ENCODE assay signal across 8 cellular contexts in the genomic region with DNA sequence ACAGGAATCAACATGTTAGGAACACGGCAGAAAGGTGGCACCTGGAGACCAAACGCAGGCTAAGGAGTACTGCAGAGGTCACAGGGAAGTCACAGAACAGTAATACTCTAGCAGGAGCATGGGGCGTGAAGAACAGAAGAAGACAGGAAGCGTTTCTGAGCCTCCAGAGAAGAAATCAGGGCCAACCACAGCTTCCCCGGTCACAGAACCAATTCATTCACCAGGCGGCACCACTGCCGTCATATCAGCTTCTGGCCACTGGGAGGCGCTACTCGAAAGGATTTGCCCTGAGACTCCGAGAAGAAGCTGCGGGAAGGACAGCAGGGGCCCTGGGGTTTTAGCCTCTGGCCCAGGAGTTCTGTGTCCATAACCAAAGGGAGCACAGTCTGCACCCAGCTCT.
DNase-seq lines count a peak whose midpoint lies in the region; ATAC-seq and TF ChIP-seq lines count a peak whose summit lies in the region.

No MANE protein-coding gene starts in this region.

- H3K9me3 Mint-ChIP-seq in activated CD8-positive, alpha-beta T cell treated with anti-CD3 and anti-CD28 coated beads for 36 hours, result no peaks in the 10 kb centered on the region
- H3K9me3 Mint-ChIP-seq in type B pancreatic cell, result no peaks in the 10 kb centered on the region

- H3K4me3 ChIP-seq in epithelial cell of proximal tubule (ENCODE audit: low read depth, low read length) (no peak overlapping the region), osteoblast (ENCODE audit: insufficient read depth, low read length) (no peak overlapping the region)

- H2AFZ ChIP-seq in osteoblast (ENCODE audit: low read length), result no peak overlapping the region

- intact Hi-C loops in activated CD8-positive, alpha-beta T cell treated with anti-CD3 and anti-CD28 coated beads for 36 hours (cut with micrococcal nuclease), result loop anchor here (5.0 kb wide), 1 partner anchor 309 kb away; no protein-coding TSS in a partner anchor

- H3K27me3 Mint-ChIP-seq in activated CD8-positive, alpha-beta T cell treated with anti-CD3 and anti-CD28 coated beads for 36 hours, result no peaks in the 10 kb centered on the region
- H3K27me3 Mint-ChIP-seq in type B pancreatic cell, result peaks cover 2% of the 10 kb centered on the region

- H3K79me2 ChIP-seq in osteoblast (ENCODE audit: insufficient read depth, low read length), result no peaks in the 10 kb centered on the region

- H3K27me3 ChIP-seq in osteoblast (ENCODE audit: insufficient read depth, low read length), result no peaks in the 10 kb centered on the region

- no peak overlapping the region for H3K4me2 ChIP-seq in osteoblast (ENCODE audit: insufficient read depth, low read length)

- no peak overlapping the region for H3K4me3 Mint-ChIP-seq in activated CD8-positive, alpha-beta T cell treated with anti-CD3 and anti-CD28 coated beads for 36 hours
- no peak overlapping the region for H3K4me3 Mint-ChIP-seq in type B pancreatic cell

- H3K27ac ChIP-seq in osteoblast (ENCODE audit: low read depth, low read length), result no peak overlapping the region

- H3K27ac Mint-ChIP-seq in activated CD8-positive, alpha-beta T cell treated with anti-CD3 and anti-CD28 coated beads for 36 hours, result no peak overlapping the region
- no peak overlapping the region for H3K27ac Mint-ChIP-seq in type B pancreatic cell

- no peaks in the 10 kb centered on the region for H3K36me3 ChIP-seq in osteoblast (ENCODE audit: insufficient read depth, low read length)

- no peaks in the 10 kb centered on the region for H3K9me3 ChIP-seq in osteoblast (ENCODE audit: low read depth, low read length)

- H3K4me1 ChIP-seq in osteoblast (ENCODE audit: insufficient read depth, low read length), result no peaks in the 10 kb centered on the region

- peaks cover 10% of the 10 kb centered on the region for H3K4me1 Mint-ChIP-seq in activated CD8-positive, alpha-beta T cell treated with anti-CD3 and anti-CD28 coated beads for 36 hours (ENCODE audit: low read depth)
- peaks cover 11% of the 10 kb centered on the region for H3K4me1 Mint-ChIP-seq in type B pancreatic cell (ENCODE audit: unreplicated experiment)

- POLR2A ChIA-PET in activated CD8-positive, alpha-beta T cell treated with anti-CD3 and anti-CD28 coated beads for 36 hours (lab: Charles Lee), result no interaction called here

- DNase-seq in AG09319 (ENCODE audit: extremely low read depth, low read depth), result no peak
- peak; percentile 47 for DNase-seq in GM19238 (ENCODE audit: insufficient read length, low spot score)
- peak; percentile 39 for DNase-seq in NCI-H460 (ENCODE audit: extremely low read depth, low read depth)
- DNase-seq in activated CD8-positive, alpha-beta T cell treated with anti-CD3 and anti-CD28 coated beads for 36 hours, result peak; percentile 86
- peak; percentile 7 for DNase-seq in epithelial cell of proximal tubule (ENCODE audit: low read depth)
- peak; percentile 73 for DNase-seq in osteoblast (ENCODE audit: insufficient read length, low spot score, missing footprints)
- no peak for DNase-seq in type B pancreatic cell (ENCODE audit: extremely low spot score, unreplicated experiment)

- CTCF ChIA-PET in activated CD8-positive, alpha-beta T cell treated with anti-CD3 and anti-CD28 coated beads for 36 hours (lab: Charles Lee), result interaction anchor here (0.6 to 5.2 kb wide), 17 partner anchors 8 to 752 kb away, joined by 3 to 65 read pairs (median 3); no protein-coding TSS in a partner anchor

- no peaks in the 10 kb centered on the region for H3K36me3 Mint-ChIP-seq in activated CD8-positive, alpha-beta T cell treated with anti-CD3 and anti-CD28 coated beads for 36 hours (ENCODE audit: low read depth)
- H3K36me3 Mint-ChIP-seq in type B pancreatic cell, result no peaks in the 10 kb centered on the region

- ATAC-seq in activated CD8-positive, alpha-beta T cell treated with anti-CD3 and anti-CD28 coated beads for 36 hours, result peak; percentile 70
- ATAC-seq in GM21515 (IDR thresholded peaks at IDR 0.05; ENCODE audit: unreplicated experiment), result no peak

- TF ChIP-seq CTCF in AG09319 (IDR thresholded peaks at IDR 0.05; ENCODE audit: low read depth, low read length) (peak; percentile 44), epithelial cell of proximal tubule (conservative IDR thresholded peaks at IDR 0.05; ENCODE audit: low read depth, low read length) (peak; percentile 73), osteoblast (IDR thresholded peaks at IDR 0.05; ENCODE audit: extremely low read depth, low read depth, low read length) (peak; percentile 49), type B pancreatic cell (conservative IDR thresholded peaks at IDR 0.05) (peak; percentile 82)
- TF ChIP-seq CTCF in activated CD8-positive, alpha-beta T cell treated with anti-CD3 and anti-CD28 coated beads for 36 hours (IDR thresholded peaks at IDR 0.05), result peak; percentile 80

- no peaks in the 10 kb centered on the region for H4K20me1 ChIP-seq in osteoblast (ENCODE audit: insufficient read depth, low read length)

Comparison
In these comparisons a context has a peak if more than half of its experiments do, and no peak if none do; other contexts are left out.
1. DNase-seq: peak in GM19238 (single experiment), NCI-H460 (single experiment), activated CD8-positive, alpha-beta T cell treated with anti-CD3 and anti-CD28 coated beads for 36 hours (single experiment), epithelial cell of proximal tubule (single experiment) and osteoblast (single experiment); none in AG09319 (single experiment) and type B pancreatic cell (single experiment).
2. Peak in every context shown above with its lines, with median percentiles within 50 percentile points of each other: CTCF ChIP-seq.